ENCODE assay signal across 25 cellular contexts in the genomic region with DNA sequence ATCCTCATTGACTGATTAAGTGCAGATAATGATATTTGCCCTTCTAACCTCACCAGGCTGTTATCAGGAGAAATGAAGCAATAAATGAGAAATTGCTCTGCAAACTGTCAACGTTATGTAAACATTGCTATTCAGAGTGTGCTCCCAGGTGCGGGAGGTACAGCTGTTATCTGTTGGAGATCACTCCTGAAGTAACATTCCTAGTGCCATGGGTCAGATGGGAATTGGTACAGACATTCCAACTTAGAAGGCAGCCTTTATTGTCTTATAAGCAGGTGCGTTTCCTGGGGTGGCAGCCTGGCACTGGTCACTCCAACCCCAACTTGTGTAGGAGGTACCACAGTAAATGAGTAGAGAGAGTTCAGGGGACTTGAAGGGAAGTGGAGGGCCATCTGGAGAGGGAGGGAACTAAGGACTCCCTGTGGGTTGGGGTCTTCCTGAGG. TPM values are rescaled to one million over a fixed set of nuclear protein-coding genes. Genes with fewer than 3 reads are reported as not detected.
DNase-seq lines count a peak whose midpoint lies in the region; ATAC-seq lines count a peak whose summit lies in the region.
"Had no signal": no experiment of that assay in that cellular context is flagged by ENCODE, and none has a peak within 500 bp of the region (broad histone marks: within the 10 kb centered on the region; RNA-seq: fewer than 3 reads in every experiment).

No MANE protein-coding gene starts in this region.

- ATAC-seq in activated T-helper 17 cell treated with anti-CD3 and anti-CD28 coated beads, Interleukin-2, amount 50 U/mL, for 72 hours (replicated peaks) = no peak
- ATAC-seq in effector memory CD8-positive, alpha-beta T cell (replicated peaks) = no peak
- ATAC-seq: left colon; stimulated activated memory B cell treated with anti-CD40 and anti-IgM and Interleukin-4, amounts not matched to agents 10 μg/mL and 1 μg/mL and 100 μg/mL, for 72 hours had no signal

- no peak overlapping the region for H3K4me3 ChIP-seq in CD8-positive, alpha-beta memory T cell (ENCODE audit: low read length)
- H3K4me3 ChIP-seq in mesodermal cell (ENCODE audit: extremely low read depth, insufficient read depth, low read length, poor library complexity, severe bottlenecking) = no peak overlapping the region
- H3K4me3 ChIP-seq: cardiac muscle cell, Peyer's patch, prostate gland, tibial artery had no signal

- peaks cover 15% of the 10 kb centered on the region for H3K4me1 ChIP-seq in CD8-positive, alpha-beta memory T cell (ENCODE audit: insufficient read depth, low read length)
- peaks cover 53% of the 10 kb centered on the region for H3K4me1 ChIP-seq in mesodermal cell (ENCODE audit: control insufficient read depth, insufficient read depth, low read length, poor library complexity, severe bottlenecking)

- H3K9me3 ChIP-seq in CD8-positive, alpha-beta memory T cell (ENCODE audit: low read length) = no peaks in the 10 kb centered on the region
- no peaks in the 10 kb centered on the region for H3K9me3 ChIP-seq in mesodermal cell (ENCODE audit: control insufficient read depth, low read length)
- H3K9me3 ChIP-seq: Peyer's patch, prostate gland, tibial artery had no signal

- peaks cover 12 to 18% (median 14%) of the 10 kb centered on the region in 3 donors for H3K4me1 Mint-ChIP-seq in CD8-positive, alpha-beta memory T cell
- H3K4me1 Mint-ChIP-seq in activated T-helper 17 cell treated with anti-CD3 and anti-CD28 coated beads, Interleukin-2, amount 50 U/mL, for 72 hours = peaks cover 16% of the 10 kb centered on the region
- H3K4me1 Mint-ChIP-seq in effector memory CD8-positive, alpha-beta T cell (ENCODE audit: low read depth in 2 of 2) = peaks cover 14 to 17% of the 10 kb centered on the region in 2 donors

- H3K36me3 Mint-ChIP-seq in CD8-positive, alpha-beta memory T cell = peaks cover 0 to 9% (median 0%) of the 10 kb centered on the region in 3 donors
- H3K36me3 Mint-ChIP-seq in activated T-helper 17 cell treated with anti-CD3 and anti-CD28 coated beads, Interleukin-2, amount 50 U/mL, for 72 hours (ENCODE audit: low read depth) = peaks cover 14% of the 10 kb centered on the region
- H3K36me3 Mint-ChIP-seq in effector memory CD8-positive, alpha-beta T cell (ENCODE audit: insufficient read depth) = peaks cover 6% of the 10 kb centered on the region
- H3K36me3 Mint-ChIP-seq: stimulated activated memory B cell treated with anti-CD40 and anti-IgM and Interleukin-4, amounts not matched to agents 10 μg/mL and 1 μg/mL and 100 μg/mL, for 72 hours had no signal

- peak in 2 of 3 experiments; percentile 11 to 57 for DNase-seq in NCI-H1417 (lab: John Stamatoyannopoulos, UW)
- DNase-seq in NCI-H1417 treated with DMSO at 0.1 percent for 48 hours (lab: John Stamatoyannopoulos, UW) = no peak
- DNase-seq in CD8-positive, alpha-beta memory T cell = no peak
- no peak for DNase-seq in hepatic stellate cell (ENCODE audit: low spot score)
- no peak for DNase-seq in NCI-H2081 (lab: John Stamatoyannopoulos, UW)
- no peak for DNase-seq in effector memory CD8-positive, alpha-beta T cell
- DNase-seq: 8988T; activated CD4-positive, alpha-beta memory T cell treated with anti-CD3 and anti-CD28 coated beads, Interleukin-2, amount 10 ng/mL, durations not matched to agents 7 days and 5 days; activated CD4-positive, CD25-positive, alpha-beta regulatory T cell; activated gamma-delta T cell treated with Interleukin-2 at 50 U/mL for 16 hours; AML-193; amniotic stem cell; KG1; left colon; midbrain; NCI-H187 treated with DMSO at 0.1 percent for 48 hours; NCI-H345; Peyer's patch; stimulated activated CD4-positive, alpha-beta T cell treated with anti-CD3 and anti-CD28 coated beads, Interleukin-1b, Interleukin-23, amount 100 ng/mL, for 48 hours; tibial artery had no signal

- peak overlapping the region in 2 of 7 donors; percentile 21 to 77 for H3K4me3 Mint-ChIP-seq in CD8-positive, alpha-beta memory T cell
- H3K4me3 Mint-ChIP-seq in activated T-helper 17 cell treated with anti-CD3 and anti-CD28 coated beads, Interleukin-2, amount 50 U/mL, for 72 hours = no peak overlapping the region
- no peak overlapping the region for H3K4me3 Mint-ChIP-seq in effector memory CD8-positive, alpha-beta T cell
- H3K4me3 Mint-ChIP-seq: activated CD4-positive, alpha-beta memory T cell treated with anti-CD3 and anti-CD28 coated beads, Interleukin-2, amount 10 ng/mL, durations not matched to agents 7 days and 5 days; stimulated activated memory B cell treated with anti-CD40 and anti-IgM and Interleukin-4, amounts not matched to agents 10 μg/mL and 1 μg/mL and 100 μg/mL, for 72 hours had no signal

- peak overlapping the region in 1 of 8 donors; percentile 10 for H3K27ac Mint-ChIP-seq in CD8-positive, alpha-beta memory T cell
- peak overlapping the region; percentile 90 for H3K27ac Mint-ChIP-seq in activated T-helper 17 cell treated with anti-CD3 and anti-CD28 coated beads, Interleukin-2, amount 50 U/mL, for 72 hours
- H3K27ac Mint-ChIP-seq in effector memory CD8-positive, alpha-beta T cell = peak overlapping the region in 1 of 2 donors; percentile 7
- H3K27ac Mint-ChIP-seq: activated CD4-positive, alpha-beta memory T cell treated with anti-CD3 and anti-CD28 coated beads, Interleukin-2, amount 10 ng/mL, durations not matched to agents 7 days and 5 days had no signal

- POLR2A ChIA-PET in CD8-positive, alpha-beta memory T cell (lab: Charles Lee) = no interaction called here

- H3K27me3 ChIP-seq in CD8-positive, alpha-beta memory T cell (ENCODE audit: insufficient read depth, low read length, poor library complexity, severe bottlenecking) = no peaks in the 10 kb centered on the region
- H3K27me3 ChIP-seq: cardiac muscle cell, Peyer's patch, tibial artery had no signal

- peaks cover 0 to 1% of the 10 kb centered on the region in 2 donors for H3K27me3 Mint-ChIP-seq in CD8-positive, alpha-beta memory T cell
- H3K27me3 Mint-ChIP-seq in activated T-helper 17 cell treated with anti-CD3 and anti-CD28 coated beads, Interleukin-2, amount 50 U/mL, for 72 hours = no peaks in the 10 kb centered on the region
- no peaks in the 10 kb centered on the region for H3K27me3 Mint-ChIP-seq in effector memory CD8-positive, alpha-beta T cell
- H3K27me3 Mint-ChIP-seq: activated CD4-positive, alpha-beta memory T cell treated with anti-CD3 and anti-CD28 coated beads, Interleukin-2, amount 10 ng/mL, durations not matched to agents 7 days and 5 days; stimulated activated memory B cell treated with anti-CD40 and anti-IgM and Interleukin-4, amounts not matched to agents 10 μg/mL and 1 μg/mL and 100 μg/mL, for 72 hours had no signal

- CTCF ChIA-PET in CD8-positive, alpha-beta memory T cell (lab: Charles Lee) = no interaction called here

- no peaks in the 10 kb centered on the region for H3K9me3 Mint-ChIP-seq in CD8-positive, alpha-beta memory T cell
- H3K9me3 Mint-ChIP-seq in activated T-helper 17 cell treated with anti-CD3 and anti-CD28 coated beads, Interleukin-2, amount 50 U/mL, for 72 hours = no peaks in the 10 kb centered on the region
- no peaks in the 10 kb centered on the region for H3K9me3 Mint-ChIP-seq in effector memory CD8-positive, alpha-beta T cell
- H3K9me3 Mint-ChIP-seq: activated CD4-positive, alpha-beta memory T cell treated with anti-CD3 and anti-CD28 coated beads, Interleukin-2, amount 10 ng/mL, durations not matched to agents 7 days and 5 days; stimulated activated memory B cell treated with anti-CD40 and anti-IgM and Interleukin-4, amounts not matched to agents 10 μg/mL and 1 μg/mL and 100 μg/mL, for 72 hours had no signal

- H3K36me3 ChIP-seq in CD8-positive, alpha-beta memory T cell (ENCODE audit: insufficient read depth, low read length) = no peaks in the 10 kb centered on the region
- H3K36me3 ChIP-seq in mesodermal cell (ENCODE audit: control insufficient read depth, insufficient read depth, low read length) = peaks cover 2% of the 10 kb centered on the region
- H3K36me3 ChIP-seq: cardiac muscle cell, Peyer's patch, prostate gland, tibial artery had no signal

- 95 to 97% methylated on average over 3 of the region's 3 CpGs for whole genome bisulfite sequencing in mesodermal cell (ENCODE audit: insufficient coverage in 2 of 2), 2 experiments

- peak overlapping the region; percentile 91 for H3K27ac ChIP-seq in CD8-positive, alpha-beta memory T cell (ENCODE audit: low read depth, low read length)
- peak overlapping the region; percentile 91 for H3K27ac ChIP-seq in mesodermal cell (ENCODE audit: low read depth, low read length, severe bottlenecking)
- H3K27ac ChIP-seq: Peyer's patch, prostate gland, tibial artery had no signal

RNA-seq across cellular contexts. Expression of a gene that starts 36.8 kb away (rescaled TPM):
- 100 to 1,000 TPM; 151 to 153 TPM for total RNA-seq in CD8-positive, alpha-beta memory T cell
- 144 TPM for polyA plus RNA-seq in CD8-positive, alpha-beta memory T cell
- 100 to 1,000 TPM; 216 to 221 TPM for total RNA-seq in activated T-helper 17 cell treated with anti-CD3 and anti-CD28 coated beads, Interleukin-2, amount 50 U/mL, for 72 hours
- 124 TPM for polyA plus RNA-seq in mesodermal cell (2013, experiment 1 of 2)
- 105 TPM for polyA plus RNA-seq in mesodermal cell (2013, experiment 2 of 2)

Comparison
In these comparisons a context has a peak if more than half of its experiments do, and no peak if none do; other contexts are left out.
1. DNase-seq: peak in NCI-H1417 (2 of 3); none in NCI-H1417 treated with DMSO at 0.1 percent for 48 hours (single experiment), CD8-positive, alpha-beta memory T cell (0 of 5), hepatic stellate cell (single experiment), NCI-H2081 (0 of 2) and effector memory CD8-positive, alpha-beta T cell (0 of 3).